Comparison of ENCODE assay signal across 20 cellular contexts in the genomic region with DNA sequence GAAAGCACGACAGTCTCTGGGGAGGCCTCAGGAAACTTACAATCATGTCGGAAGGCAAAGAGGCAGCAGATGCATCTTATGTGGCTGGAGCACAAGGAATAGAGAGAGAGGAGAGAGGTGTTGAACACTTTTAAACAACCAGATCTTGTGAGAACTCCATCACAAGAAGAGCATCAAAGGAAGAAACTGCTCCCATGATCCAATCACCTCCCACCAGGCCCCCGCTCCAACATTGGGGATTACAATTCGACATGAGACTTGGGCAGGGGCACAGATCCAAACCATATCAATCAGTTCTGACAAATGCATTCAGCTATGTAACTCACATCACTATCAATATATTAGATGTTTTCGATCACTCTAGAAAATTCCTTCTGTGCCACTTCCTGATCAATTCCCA. TPM values are rescaled to one million over a fixed set of nuclear protein-coding genes. Genes with fewer than 3 reads are reported as not detected.
DNase-seq lines count a peak whose midpoint lies in the region; ATAC-seq, FAIRE-seq and TF ChIP-seq lines count a peak whose summit lies in the region.
"Had no signal": no experiment of that assay in that cellular context is flagged by ENCODE, and none has a peak within 500 bp of the region (broad histone marks: within the 10 kb centered on the region; RNA-seq: fewer than 3 reads in every experiment).

No MANE protein-coding gene starts in this region.

- ATAC-seq in K562 (no peak), foreskin keratinocyte (no peak), HG03378 (IDR thresholded peaks at IDR 0.05; ENCODE audit: unreplicated experiment) (no peak)

- in situ Hi-C loops in K562 (cut with MboI) = no loop called here

- no peaks in the 10 kb centered on the region for H4K20me1 ChIP-seq in K562 (replicated peaks; ENCODE audit: control insufficient read depth, insufficient read depth, low read length)

- BruUV-seq in K562 (replicated peaks; lab: Mats Ljungman, UMichigan) = no TSS peak

- peaks cover 5 to 17% of the 10 kb centered on the region in 2 experiments; a peak in 3 of 5 replicates for H3K4me1 ChIP-seq in K562 (replicated peaks in 1 of 2; ENCODE audit: control insufficient read depth in 2 of 2, insufficient read depth in 2 of 2, low read length in 2 of 2)
- H3K4me1 ChIP-seq in foreskin keratinocyte = peaks cover 29% of the 10 kb centered on the region
- H3K4me1 ChIP-seq in skeletal muscle satellite cell (ENCODE audit: control insufficient read depth, insufficient read depth, low read length) = peaks cover 50% of the 10 kb centered on the region
- H3K4me1 ChIP-seq: HAP-1 had no signal

- POLR2A ChIA-PET in K562 (lab: Yijun Ruan, JAX) = interaction anchor here (0.5 to 0.9 kb wide), 2 partner anchors 29 to 255 kb away, joined by 3 read pairs; no protein-coding TSS in a partner anchor

- CTCF ChIA-PET in K562 (lab: Yijun Ruan, JAX; ENCODE audit: low intra/inter-chr PET ratio) = no interaction called here

- no peak for TF ChIP-seq POLR2A in K562 (conservative IDR thresholded peaks at IDR 0.05)

- no peak for TF ChIP-seq EP300 in K562 (IDR thresholded peaks at IDR 0.05; ENCODE audit: low read length)

- no peak overlapping the region for H2AFZ ChIP-seq in K562 (ENCODE audit: low read depth, low read length)

- no peak for TF ChIP-seq RAD21 in K562 (CRISPR knock-in tag; conservative IDR thresholded peaks at IDR 0.05 in 1 of 2, IDR thresholded peaks at IDR 0.05 in 1 of 2)

- no peaks in the 10 kb centered on the region for H3K79me2 ChIP-seq in K562 (ENCODE audit: control insufficient read depth, insufficient read depth, low read length)

- H3K4me3 Mint-ChIP-seq in HFFc6 = no peak overlapping the region
- H3K4me3 Mint-ChIP-seq: B cell had no signal

- no peak for FAIRE-seq in K562 (lab: Jason Lieb, UNC)
- FAIRE-seq: RCC 7860 had no signal

- no peak overlapping the region for H3K27ac ChIP-seq in K562 (ENCODE audit: extremely low read depth, low read depth, low read length)
- H3K27ac ChIP-seq in foreskin keratinocyte = peak overlapping the region; percentile 55
- H3K27ac ChIP-seq: SK-N-MC had no signal

- H3K9ac ChIP-seq in K562 (ENCODE audit: insufficient read depth in 1 of 2, low read depth in 2 of 2, low read length in 2 of 2) (no peak overlapping the region), skeletal muscle satellite cell (ENCODE audit: low read depth, low read length) (peak overlapping the region; percentile 60)

- H3K4me1 Mint-ChIP-seq in HFFc6 (ENCODE audit: low read depth) = peaks cover 51% of the 10 kb centered on the region

- H3K27me3 Mint-ChIP-seq in HFFc6 (ENCODE audit: insufficient read depth) = peaks cover 5% of the 10 kb centered on the region; the same call in 1 of the 2 replicates

- H3K36me3 ChIP-seq in K562 (ENCODE audit: control insufficient read depth, insufficient read depth, low read length) = no peaks in the 10 kb centered on the region
- H3K36me3 ChIP-seq in skeletal muscle satellite cell (ENCODE audit: insufficient read depth, low read length) = no peaks in the 10 kb centered on the region
- H3K36me3 ChIP-seq: HAP-1 had no signal

- H3K4me2 ChIP-seq in K562 (ENCODE audit: insufficient read depth, low read length) (no peak overlapping the region), skeletal muscle satellite cell (ENCODE audit: low read length) (peak overlapping the region; percentile 54)

- no peaks in the 10 kb centered on the region for H3K36me3 Mint-ChIP-seq in HFFc6 (ENCODE audit: low read depth)

- intact Hi-C loops in K562 (cut with micrococcal nuclease) = no loop called here
- intact Hi-C loops in head of caudate nucleus (cut with DNase I) = no loop called here

- TF ChIP-seq CTCF in HFFc6 (IDR thresholded peaks at IDR 0.05) (no peak), K562 (IDR thresholded peaks at IDR 0.05 in 2 of 3, conservative IDR thresholded peaks at IDR 0.05 in 1 of 3; ENCODE audit: insufficient read depth in 2 of 3, low read depth in 1 of 3, low read length in 3 of 3) (no peak), foreskin keratinocyte (conservative IDR thresholded peaks at IDR 0.05) (no peak)

- 58% methylated on average over 5 of the region's 5 CpGs for WGBS in K562 (ENCODE audit: insufficient coverage, low coverage, missing lambda C conversion rate)

- H3K4me3 ChIP-seq in K562 (no peak overlapping the region), skeletal muscle satellite cell (ENCODE audit: low read length) (no peak overlapping the region)
- H3K4me3 ChIP-seq: HAP-1, SK-N-MC had no signal

- no peaks in the 10 kb centered on the region for H3K9me3 ChIP-seq in K562 (replicated peaks; ENCODE audit: control insufficient read depth, insufficient read depth, low read depth, low read length)
- H3K9me3 ChIP-seq in skeletal muscle satellite cell (replicated peaks; ENCODE audit: low read length) = no peaks in the 10 kb centered on the region
- H3K9me3 ChIP-seq: HAP-1 had no signal

- no peaks in the 10 kb centered on the region for H3K27me3 ChIP-seq in K562 (ENCODE audit: control insufficient read depth in 2 of 2, insufficient read depth in 2 of 2, low read length in 2 of 2)
- no peaks in the 10 kb centered on the region for H3K27me3 ChIP-seq in foreskin keratinocyte
- H3K27me3 ChIP-seq in skeletal muscle satellite cell (ENCODE audit: control insufficient read depth, insufficient read depth, low read length) = no peaks in the 10 kb centered on the region

- peak overlapping the region; percentile 32 for H3K27ac Mint-ChIP-seq in HFFc6
- H3K27ac Mint-ChIP-seq: B cell had no signal

- H3K9me1 ChIP-seq in K562 (ENCODE audit: control insufficient read depth, insufficient read depth, low read length) = no peaks in the 10 kb centered on the region

- H3K9me3 Mint-ChIP-seq in HFFc6 = no peaks in the 10 kb centered on the region

- no peak for DNase-seq in HFFc6
- no peak for DNase-seq in K562 (ENCODE audit: extremely low read depth in 1 of 4, low spot score in 3 of 4)
- DNase-seq in foreskin keratinocyte = no peak
- DNase-seq in head of caudate nucleus = no peak
- DNase-seq in NOMO-1 treated with DMSO at 0.1 percent for 48 hours (lab: John Stamatoyannopoulos, UW; ENCODE audit: unreplicated experiment) = no peak
- DNase-seq: COR-L47; DMS 273 treated with DMSO at 0.1 percent for 48 hours; DND-41; NCI-H1092 treated with DMSO at 0.1 percent for 48 hours; NCI-H146; NCI-H2081 treated with DMSO at 0.1 percent for 48 hours; NCI-H748 treated with DMSO at 0.1 percent for 48 hours; NK-92 treated with Interleukin-12 subunit alpha and Interleukin-12 subunit beta, amount 100 ng/mL, for 24 hours; SHP77 had no signal

TF ChIP-seq in K562, 482 proteins besides CTCF, POLR2A, EP300 and RAD21:
- 0 out of 2 replicates have a peak, but pooled peaks have one; percentile 5 for TF ChIP-seq MCM3 (IDR thresholded peaks at IDR 0.05)
- TF ChIP-seq MAFK (IDR thresholded peaks at IDR 0.05; ENCODE audit: low read length) = no peak
TF ChIP-seq in K562: peak in this region for 1.

RNA-seq across cellular contexts. Expression of a gene that starts 37.6 kb away (rescaled TPM):
- 10 to 100 TPM; 23.2 to 33.3 (median 29.0) TPM for total RNA-seq in HFFc6 (2021; fragmentation: NEBNext Ultra II Directional; extraction: Animal tissue kit (Norgen Biotek cat#: 25700))
- total RNA-seq in K562 (2011; cell fraction: chromatin; rRNA removed; ENCODE audit: low replicate concordance) = 11.0 and 16.7 TPM in 2 replicates
- 10.9 and 16.3 TPM in 2 replicates for total RNA-seq in K562 (2011; cell fraction: nucleolus; rRNA removed)
- total RNA-seq in K562 (2011; cell fraction: nucleoplasm; rRNA removed) = 9.7 and 11.9 TPM in 2 replicates
- total RNA-seq in K562 (2014; rRNA removed) = 12.2 and 13.1 TPM in 2 replicates
- 11.2 and 11.5 TPM in 2 replicates for total RNA-seq in K562 (2014; rRNA removed; fragmentation: Illumina TruSeq; extraction: Trizol)
- total RNA-seq in K562 (2015; rRNA removed; fragmentation: Illumina TruSeq; extraction: Trizol) = 14.0 and 15.4 TPM in 2 replicates
- total RNA-seq in K562 (2021) = 24.4 and 26.2 TPM in 2 replicates
- polyA plus RNA-seq in K562 (2011; rRNA removed) = 8.7 and 10.5 TPM in 2 replicates
- polyA plus RNA-seq in K562 (2011; cell fraction: cytosol; rRNA removed) = 5.4 and 6.5 TPM in 2 replicates
- 17.0 and 22.9 TPM in 2 replicates for polyA plus RNA-seq in K562 (2011; cell fraction: nucleus; rRNA removed)
- 12.5 and 19.4 TPM in 2 replicates for polyA plus RNA-seq in K562 (2012)
- 17.9 and 24.2 TPM in 2 replicates for polyA plus RNA-seq in K562 (2014; fragmentation: Illumina TruSeq; extraction: Trizol)
- polyA plus RNA-seq in K562 (2014; fragmentation: Nextera tagmentation; extraction: Ambion mirVana) = 1 to 10 TPM; 1.7 to 2.2 TPM
- polyA plus RNA-seq in K562 (2014; rRNA removed) = 12.8 and 13.7 TPM in 2 replicates
- polyA minus RNA-seq in K562 (2011; rRNA and poly(A)+ RNA removed) = 6.7 and 7.2 TPM in 2 replicates
- 7.4 and 11.6 TPM in 2 replicates for polyA minus RNA-seq in K562 (2011; cell fraction: cytosol; rRNA and poly(A)+ RNA removed)
- polyA minus RNA-seq in K562 (2011; cell fraction: nucleus; rRNA and poly(A)+ RNA removed) = 9.2 and 9.9 TPM in 2 replicates
- 46.4 and 61.5 TPM in 2 replicates for total RNA-seq in foreskin keratinocyte
- 21.4 and 32.5 TPM in 2 replicates for polyA plus RNA-seq in foreskin keratinocyte
- 6.3 and 7.4 TPM in 2 replicates for total RNA-seq in skeletal muscle satellite cell (2012; rRNA removed)
